8 cellular contexts compared by ENCODE assay signal in genomic region chr9:128322342-128323191, GRCh38. TPM values are rescaled to one million over a fixed set of nuclear protein-coding genes. Genes with fewer than 3 reads are reported as not detected.
DNase-seq lines count a peak whose midpoint lies in the region; ATAC-seq and TF ChIP-seq lines count a peak whose summit lies in the region.

COQ4 (plus strand) TSS chr9:128322839; CDS start chr9:128322859, 20 bp downstream.
TRUB2 (minus strand) TSS chr9:128322447; CDS start chr9:128322408, 39 bp downstream.

- TF ChIP-seq CTCF in VCaP (conservative IDR thresholded peaks at IDR 0.05): no peak

- no peaks in the 10 kb centered on the region for H3K9me3 ChIP-seq in iPS-18c (ENCODE audit: control insufficient read depth, insufficient read depth, low read length)
- no peaks in the 10 kb centered on the region for H3K9me3 ChIP-seq in skeletal muscle tissue (ENCODE audit: control insufficient read depth in 3 of 3, low read length in 3 of 3)

- H3K4me3 ChIP-seq in iPS-18c (ENCODE audit: insufficient read depth, low read depth, low read length) (peak within 1 kb of the TSS; percentile 86), skeletal muscle tissue (ENCODE audit: low read length in 3 of 3) (peak within 1 kb of the TSS; percentile 81 to 100 (median 100))

- in situ Hi-C loops in ACHN (cut with HindIII; ENCODE audit: low pct_ligation_motif_present, low pct_unique_long_range_greater_than_20kb, low sequenced_read_pairs): no loop called here
- in situ Hi-C loops in T47D (cut with HindIII; ENCODE audit: low pct_unique_long_range_greater_than_20kb, low sequenced_read_pairs): no loop called here

- no peaks in the 10 kb centered on the region for H3K27me3 ChIP-seq in skeletal muscle tissue (ENCODE audit: control insufficient read depth in 3 of 3, insufficient read depth in 3 of 3, low read length in 3 of 3)

- H3K4me1 ChIP-seq in skeletal muscle tissue (ENCODE audit: control insufficient read depth in 3 of 3, insufficient read depth in 3 of 3, low read length in 3 of 3): peaks cover 18 to 32% (median 23%) of the 10 kb centered on the region in 3 donors

- peaks cover 18 to 30% (median 29%) of the 10 kb centered on the region in 3 donors for H3K36me3 ChIP-seq in skeletal muscle tissue (ENCODE audit: control insufficient read depth in 3 of 3, insufficient read depth in 3 of 3, low read length in 3 of 3)

- H3K9ac ChIP-seq in skeletal muscle tissue (ENCODE audit: low read depth in 1 of 3, low read length in 3 of 3): peak within 1 kb of the TSS; percentile 67 to 99 (median 98)

- peak; percentile 91 for DNase-seq in ACHN
- peak; percentile 91 for DNase-seq in NCI-H2196 treated with DMSO at 0.1 percent for 48 hours (lab: John Stamatoyannopoulos, UW; ENCODE audit: unreplicated experiment)
- DNase-seq in T47D (ENCODE audit: low read depth in 1 of 2, low spot score in 1 of 2): peak; percentile 96 to 97

- peak; percentile 65 for ATAC-seq in GM18873 (IDR thresholded peaks at IDR 0.05; ENCODE audit: low FRiP score, unreplicated experiment)
- peak; percentile 85 for ATAC-seq in HG03135 (IDR thresholded peaks at IDR 0.05; ENCODE audit: unreplicated experiment)

- peak within 1 kb of the TSS; percentile 97 for H3K27ac ChIP-seq in VCaP
- H3K27ac ChIP-seq in skeletal muscle tissue (ENCODE audit: low read depth, low read length): peak within 1 kb of the TSS; percentile 74

RNA-seq across cellular contexts. Expression of gene COQ4, which starts in this region (rescaled TPM):
- 17.2 TPM for total RNA-seq in skeletal muscle tissue

RNA-seq across cellular contexts. Expression of gene TRUB2, which starts in this region (rescaled TPM):
- total RNA-seq in skeletal muscle tissue: 11.0 TPM

Comparison
In these comparisons a context has a peak if more than half of its experiments do, and no peak if none do; other contexts are left out.
1. Peak in every context shown above with its lines: DNase-seq, ATAC-seq, H3K4me3 ChIP-seq and H3K27ac ChIP-seq.